Comparison of ENCODE assay signal across 1 cellular context in the genomic region with DNA sequence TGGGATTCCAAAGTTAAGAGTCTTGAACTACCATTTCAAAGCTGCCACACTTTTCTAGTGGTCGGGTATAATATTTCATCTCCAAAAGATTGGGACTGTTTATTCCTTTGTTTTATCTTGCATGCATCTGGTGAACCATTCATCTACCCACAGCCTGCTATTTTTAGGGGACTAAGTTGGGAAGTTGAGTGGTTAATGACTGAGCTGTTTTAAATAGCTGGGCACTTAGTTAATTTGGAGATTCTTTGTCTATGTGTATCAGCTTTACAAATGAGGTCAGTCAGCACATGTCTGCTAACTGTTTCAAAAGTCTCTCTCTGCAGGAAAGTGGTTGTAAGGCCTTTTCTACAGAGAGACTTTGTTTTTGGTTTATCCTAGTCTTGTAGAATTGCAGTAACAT.
TF ChIP-seq lines count a peak whose summit lies in the region.

No MANE protein-coding gene starts in this region.

TF ChIP-seq in GM12878, 131 proteins besides CTCF, POLR2A, EP300 and RAD21:
- TF ChIP-seq RAD51 (IDR thresholded peaks at IDR 0.05) (no peak), MYB (IDR thresholded peaks at IDR 0.05; ENCODE audit: borderline replicate concordance, low read depth, low read length) (no peak), DPF2 (IDR thresholded peaks at IDR 0.05) (no peak), HCFC1 (IDR thresholded peaks at IDR 0.05; ENCODE audit: low read length) (no peak), SMC3 (IDR thresholded peaks at IDR 0.05; ENCODE audit: borderline replicate concordance, low read length) (no peak), NRF1 (conservative IDR thresholded peaks at IDR 0.05; ENCODE audit: low read depth, low read length) (no peak)
- TF ChIP-seq, protein P1, sequence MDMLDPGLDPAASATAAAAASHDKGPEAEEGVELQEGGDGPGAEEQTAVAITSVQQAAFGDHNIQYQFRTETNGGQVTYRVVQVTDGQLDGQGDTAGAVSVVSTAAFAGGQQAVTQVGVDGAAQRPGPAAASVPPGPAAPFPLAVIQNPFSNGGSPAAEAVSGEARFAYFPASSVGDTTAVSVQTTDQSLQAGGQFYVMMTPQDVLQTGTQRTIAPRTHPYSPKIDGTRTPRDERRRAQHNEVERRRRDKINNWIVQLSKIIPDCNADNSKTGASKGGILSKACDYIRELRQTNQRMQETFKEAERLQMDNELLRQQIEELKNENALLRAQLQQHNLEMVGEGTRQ (IDR thresholded peaks at IDR 0.05; ENCODE audit: borderline replicate concordance, low read depth, low read length), result no peak
- TF ChIP-seq, protein P2, sequence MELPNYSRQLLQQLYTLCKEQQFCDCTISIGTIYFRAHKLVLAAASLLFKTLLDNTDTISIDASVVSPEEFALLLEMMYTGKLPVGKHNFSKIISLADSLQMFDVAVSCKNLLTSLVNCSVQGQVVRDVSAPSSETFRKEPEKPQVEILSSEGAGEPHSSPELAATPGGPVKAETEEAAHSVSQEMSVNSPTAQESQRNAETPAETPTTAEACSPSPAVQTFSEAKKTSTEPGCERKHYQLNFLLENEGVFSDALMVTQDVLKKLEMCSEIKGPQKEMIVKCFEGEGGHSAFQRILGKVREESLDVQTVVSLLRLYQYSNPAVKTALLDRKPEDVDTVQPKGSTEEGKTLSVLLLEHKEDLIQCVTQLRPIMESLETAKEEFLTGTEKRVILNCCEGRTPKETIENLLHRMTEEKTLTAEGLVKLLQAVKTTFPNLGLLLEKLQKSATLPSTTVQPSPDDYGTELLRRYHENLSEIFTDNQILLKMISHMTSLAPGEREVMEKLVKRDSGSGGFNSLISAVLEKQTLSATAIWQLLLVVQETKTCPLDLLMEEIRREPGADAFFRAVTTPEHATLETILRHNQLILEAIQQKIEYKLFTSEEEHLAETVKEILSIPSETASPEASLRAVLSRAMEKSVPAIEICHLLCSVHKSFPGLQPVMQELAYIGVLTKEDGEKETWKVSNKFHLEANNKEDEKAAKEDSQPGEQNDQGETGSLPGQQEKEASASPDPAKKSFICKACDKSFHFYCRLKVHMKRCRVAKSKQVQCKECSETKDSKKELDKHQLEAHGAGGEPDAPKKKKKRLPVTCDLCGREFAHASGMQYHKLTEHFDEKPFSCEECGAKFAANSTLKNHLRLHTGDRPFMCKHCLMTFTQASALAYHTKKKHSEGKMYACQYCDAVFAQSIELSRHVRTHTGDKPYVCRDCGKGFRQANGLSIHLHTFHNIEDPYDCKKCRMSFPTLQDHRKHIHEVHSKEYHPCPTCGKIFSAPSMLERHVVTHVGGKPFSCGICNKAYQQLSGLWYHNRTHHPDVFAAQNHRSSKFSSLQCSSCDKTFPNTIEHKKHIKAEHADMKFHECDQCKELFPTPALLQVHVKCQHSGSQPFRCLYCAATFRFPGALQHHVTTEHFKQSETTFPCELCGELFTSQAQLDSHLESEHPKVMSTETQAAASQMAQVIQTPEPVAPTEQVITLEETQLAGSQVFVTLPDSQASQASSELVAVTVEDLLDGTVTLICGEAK (IDR thresholded peaks at IDR 0.05; ENCODE audit: borderline replicate concordance), result no peak
- TF ChIP-seq, protein P3, sequence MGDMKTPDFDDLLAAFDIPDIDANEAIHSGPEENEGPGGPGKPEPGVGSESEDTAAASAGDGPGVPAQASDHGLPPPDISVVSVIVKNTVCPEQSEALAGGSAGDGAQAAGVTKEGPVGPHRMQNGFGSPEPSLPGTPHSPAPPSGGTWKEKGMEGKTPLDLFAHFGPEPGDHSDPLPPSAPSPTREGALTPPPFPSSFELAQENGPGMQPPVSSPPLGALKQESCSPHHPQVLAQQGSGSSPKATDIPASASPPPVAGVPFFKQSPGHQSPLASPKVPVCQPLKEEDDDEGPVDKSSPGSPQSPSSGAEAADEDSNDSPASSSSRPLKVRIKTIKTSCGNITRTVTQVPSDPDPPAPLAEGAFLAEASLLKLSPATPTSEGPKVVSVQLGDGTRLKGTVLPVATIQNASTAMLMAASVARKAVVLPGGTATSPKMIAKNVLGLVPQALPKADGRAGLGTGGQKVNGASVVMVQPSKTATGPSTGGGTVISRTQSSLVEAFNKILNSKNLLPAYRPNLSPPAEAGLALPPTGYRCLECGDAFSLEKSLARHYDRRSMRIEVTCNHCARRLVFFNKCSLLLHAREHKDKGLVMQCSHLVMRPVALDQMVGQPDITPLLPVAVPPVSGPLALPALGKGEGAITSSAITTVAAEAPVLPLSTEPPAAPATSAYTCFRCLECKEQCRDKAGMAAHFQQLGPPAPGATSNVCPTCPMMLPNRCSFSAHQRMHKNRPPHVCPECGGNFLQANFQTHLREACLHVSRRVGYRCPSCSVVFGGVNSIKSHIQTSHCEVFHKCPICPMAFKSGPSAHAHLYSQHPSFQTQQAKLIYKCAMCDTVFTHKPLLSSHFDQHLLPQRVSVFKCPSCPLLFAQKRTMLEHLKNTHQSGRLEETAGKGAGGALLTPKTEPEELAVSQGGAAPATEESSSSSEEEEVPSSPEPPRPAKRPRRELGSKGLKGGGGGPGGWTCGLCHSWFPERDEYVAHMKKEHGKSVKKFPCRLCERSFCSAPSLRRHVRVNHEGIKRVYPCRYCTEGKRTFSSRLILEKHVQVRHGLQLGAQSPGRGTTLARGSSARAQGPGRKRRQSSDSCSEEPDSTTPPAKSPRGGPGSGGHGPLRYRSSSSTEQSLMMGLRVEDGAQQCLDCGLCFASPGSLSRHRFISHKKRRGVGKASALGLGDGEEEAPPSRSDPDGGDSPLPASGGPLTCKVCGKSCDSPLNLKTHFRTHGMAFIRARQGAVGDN (IDR thresholded peaks at IDR 0.05), result no peak
TF ChIP-seq in GM12878: peak in this region for 0.
